In the genomic region with DNA sequence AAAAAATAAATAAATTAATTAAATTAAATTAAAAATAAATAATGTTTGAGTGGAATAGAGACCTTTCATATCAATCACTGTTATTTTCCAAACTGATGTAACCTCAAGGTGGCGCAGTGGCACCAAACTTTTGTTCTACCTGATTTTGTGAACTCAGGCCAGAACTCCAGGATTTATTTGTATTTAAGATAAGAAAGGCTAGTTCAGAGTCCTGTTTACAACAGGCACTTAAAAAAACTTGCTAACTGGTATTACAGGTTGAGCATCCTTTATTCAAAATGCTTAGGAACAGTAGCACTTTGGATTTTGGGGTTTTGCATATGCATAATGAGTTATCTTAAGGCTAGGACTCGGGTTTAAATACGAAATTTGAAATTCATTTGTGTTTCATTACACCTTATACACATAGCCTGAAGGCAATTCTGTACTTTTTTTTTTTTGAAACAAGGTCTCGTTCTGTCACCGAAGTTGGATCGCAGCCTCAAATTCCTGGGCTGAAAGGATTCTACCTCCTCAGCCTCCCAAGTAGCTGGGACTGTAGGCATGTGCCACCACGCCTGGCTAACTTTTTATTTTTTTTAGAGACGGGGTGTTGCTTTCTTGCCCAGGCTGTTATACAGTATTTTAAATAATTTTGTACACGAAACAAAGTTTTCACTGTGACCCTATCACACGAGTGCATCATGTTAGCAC, we compare ENCODE assay signal across 8 cellular contexts. TPM values are rescaled to one million over a fixed set of nuclear protein-coding genes. Genes with fewer than 3 reads are reported as not detected.
DNase-seq lines count a peak whose midpoint lies in the region; ATAC-seq and TF ChIP-seq lines count a peak whose summit lies in the region.

No MANE protein-coding gene starts in this region.

- H3K27me3 ChIP-seq in upper lobe of right lung (no peaks in the 10 kb centered on the region), spleen (replicated peaks in 1 of 7) (no peaks in the 10 kb centered on the region)

- ATAC-seq in upper lobe of right lung (peak; percentile 88), HG03097 (IDR thresholded peaks at IDR 0.05; ENCODE audit: low FRiP score, unreplicated experiment) (no peak), HG03108 (IDR thresholded peaks at IDR 0.05; ENCODE audit: unreplicated experiment) (no peak)

- 86 to 93% (median 92%) methylated on average over 10 of the region's 10 CpGs for WGBS in spleen, 5 donors

- no peak overlapping the region for H3K27ac ChIP-seq in upper lobe of right lung
- H3K27ac ChIP-seq in spleen: no peak overlapping the region

- peak; percentile 18 for DNase-seq in stimulated activated CD4-positive, alpha-beta T cell treated with anti-CD3 and anti-CD28 coated beads, Interleukin-15, amount 100 ng/mL, for 24 hours
- DNase-seq in stimulated activated CD4-positive, alpha-beta T cell treated with anti-CD3 and anti-CD28 coated beads, Interleukin-12 subunit alpha, Interleukin-12 subunit beta, amount 100 ng/mL, for 4 hours: no peak
- DNase-seq in RPMI7951 (ENCODE audit: low read depth) (peak; percentile 15), fibroblast of villous mesenchyme (ENCODE audit: low read depth) (peak; percentile 36), upper lobe of right lung (no peak), spleen (no peak)

- H3K9me3 ChIP-seq in upper lobe of right lung (no peaks in the 10 kb centered on the region), spleen (no peaks in the 10 kb centered on the region)

- no peak for TF ChIP-seq POLR2A in spleen (IDR thresholded peaks at IDR 0.05)

- intact Hi-C loops in upper lobe of right lung (cut with DNase I) (no loop called here), spleen (cut with DNase I; ENCODE audit: low total_unique reads) (no loop called here)

- peaks cover 18% of the 10 kb centered on the region for H3K4me1 ChIP-seq in upper lobe of right lung
- H3K4me1 ChIP-seq in spleen: peaks cover 4 to 95% (median 42%) of the 10 kb centered on the region in 6 donors

- H3K4me3 ChIP-seq in fibroblast of villous mesenchyme (ENCODE audit: low read depth, low read length) (no peak overlapping the region), upper lobe of right lung (no peak overlapping the region), spleen (no peak overlapping the region)

- H3K36me3 ChIP-seq in upper lobe of right lung (peaks cover 13% of the 10 kb centered on the region), spleen (peaks cover 0 to 50% (median 2%) of the 10 kb centered on the region in 6 donors)

- peak; percentile 30 for TF ChIP-seq CTCF in fibroblast of villous mesenchyme (IDR thresholded peaks at IDR 0.05; ENCODE audit: insufficient read depth, low read depth, low read length)
- TF ChIP-seq CTCF in upper lobe of right lung (IDR thresholded peaks at IDR 0.05): peak; percentile 45
- TF ChIP-seq CTCF in spleen (IDR thresholded peaks at IDR 0.05 in 8 of 11, conservative IDR thresholded peaks at IDR 0.05 in 3 of 11): peak in 4 of 11 experiments; percentile 11 to 27 (median 20)

RNA-seq across cellular contexts. Expression of a gene that starts 32.4 kb away (rescaled TPM):
- total RNA-seq in RPMI7951 (2014; rRNA removed; shearing (Covaris generic)): 34.1 and 53.0 TPM in 2 replicates
- total RNA-seq in fibroblast of villous mesenchyme: 38.3 and 53.1 TPM in 2 replicates
- 69.4 TPM for total RNA-seq in upper lobe of right lung
- 10 to 100 TPM; 53.7 to 64.1 (median 58.3) TPM for total RNA-seq in spleen
- 10 to 100 TPM; 28.4 to 34.1 (median 31.0) TPM for polyA plus RNA-seq in spleen

RNA-seq across cellular contexts. Expression of a gene that starts 34.9 kb away (rescaled TPM):
- total RNA-seq in RPMI7951 (2014; rRNA removed; shearing (Covaris generic)): 7.7 and 10.9 TPM in 2 replicates
- total RNA-seq in fibroblast of villous mesenchyme (8.6 and 16.4 TPM in 2 replicates), upper lobe of right lung (104 TPM), spleen (10 to 100 TPM; 19.6 to 42.7 (median 33.9) TPM)
- 10 to 100 TPM; 26.2 to 52.9 (median 30.2) TPM for polyA plus RNA-seq in spleen

RNA-seq across cellular contexts. Expression of a gene that starts 51.7 kb away (rescaled TPM):
- total RNA-seq in RPMI7951 (2014; rRNA removed; shearing (Covaris generic)): not detected in 2 replicates
- total RNA-seq in fibroblast of villous mesenchyme: not detected in 2 replicates
- total RNA-seq in upper lobe of right lung: not detected
- total RNA-seq in spleen: not detected
- under 1 TPM in 2 of 3 donors, not detected in 1; 0.03 to 0.11 TPM for polyA plus RNA-seq in spleen

Comparison
In these comparisons a context has a peak if more than half of its experiments do, and no peak if none do; other contexts are left out.
1. DNase-seq: peak in stimulated activated CD4-positive, alpha-beta T cell treated with anti-CD3 and anti-CD28 coated beads, Interleukin-15, amount 100 ng/mL, for 24 hours (single experiment), RPMI7951 (single experiment) and fibroblast of villous mesenchyme (single experiment); none in stimulated activated CD4-positive, alpha-beta T cell treated with anti-CD3 and anti-CD28 coated beads, Interleukin-12 subunit alpha, Interleukin-12 subunit beta, amount 100 ng/mL, for 4 hours (single experiment), upper lobe of right lung (single experiment) and spleen (single experiment).